Comparison of ENCODE assay signal across 20 cellular contexts in genomic region chr13:41706189-41706588, GRCh38.
A peak's percentile ranks its signal among the peaks of the same experiment; 100 is the strongest.
DNase-seq lines count a peak whose midpoint lies in the region; ATAC-seq and TF ChIP-seq lines count a peak whose summit lies in the region.
"Had no signal": no experiment of that assay in that cellular context is flagged by ENCODE, and none has a peak within 500 bp of the region (broad histone marks: within the 10 kb centered on the region; RNA-seq: fewer than 3 reads in every experiment).

No MANE protein-coding gene starts in this region.

- ATAC-seq in psoas muscle (peak; percentile 77 to 88 (median 87)), GM19035 (IDR thresholded peaks at IDR 0.05; ENCODE audit: unreplicated experiment) (no peak)
- ATAC-seq: A549; activated T-cell treated with anti-CD3 and anti-CD28 coated beads, Interleukin-2, amount 50 U/mL, for 4 hours had no signal

- intact Hi-C loops in breast epithelium (cut with DNase I; ENCODE audit: low total_unique reads) = loop anchor here (10.0 kb wide), 1 partner anchor 329 kb away; no protein-coding TSS in a partner anchor
- intact Hi-C loops in MCF 10A (cut with micrococcal nuclease) = no loop called here
- intact Hi-C loops in psoas muscle (cut with DNase I) = no loop called here
- intact Hi-C loops in uterus (cut with DNase I; ENCODE audit: low total_unique reads) = no loop called here
- intact Hi-C loops in testis (cut with DNase I; ENCODE audit: low total_unique reads) = no loop called here

- no peak for DNase-seq in breast epithelium (ENCODE audit: low spot score in 2 of 2)
- no peak for DNase-seq in MCF 10A (ENCODE audit: unreplicated experiment)
- DNase-seq in fibroblast of mammary gland (ENCODE audit: low read depth) = peak; percentile 17
- DNase-seq in psoas muscle = no peak
- no peak for DNase-seq in uterus
- no peak for DNase-seq in testis
- no peak for DNase-seq in Ammon's horn (ENCODE audit: low spot score)
- DNase-seq: activated CD4-positive, alpha-beta T cell treated with anti-CD3 and anti-CD28 coated beads, Interleukin-2, amount 50 U/mL, for 48 hours; activated naive CD4-positive, alpha-beta T cell treated with anti-CD3 and anti-CD28 coated beads, Interleukin-2, amount 10 ng/mL, durations not matched to agents 7 days and 5 days; activated T-cell treated with anti-CD3 and anti-CD28 coated beads, Interleukin-2, amount 50 U/mL, for 4 hours; NCI-H146; NCI-H82; RPMI8226; stimulated activated CD4-positive, alpha-beta T cell treated with anti-CD3 and anti-CD28 coated beads, Interleukin-4, amount 100 ng/mL, for 4 hours had no signal

- CTCF ChIA-PET in MCF 10A (lab: Yijun Ruan, JAX) = interaction anchor here (0.7 kb wide), 1 partner anchor 303 kb away, joined by 3 read pairs; no protein-coding TSS in a partner anchor

- H3K36me3 ChIP-seq in breast epithelium (no peaks in the 10 kb centered on the region), psoas muscle (ENCODE audit: insufficient read depth in 1 of 2, low read depth in 1 of 2) (no peaks in the 10 kb centered on the region), uterus (no peaks in the 10 kb centered on the region), testis (ENCODE audit: low read depth, missing control alignments) (no peaks in the 10 kb centered on the region)

- H3K27ac ChIP-seq in breast epithelium (peak overlapping the region; percentile 38 to 53), psoas muscle (peak overlapping the region; percentile 74), uterus (peak overlapping the region; percentile 44 to 69), testis (no peak overlapping the region)
- H3K27ac ChIP-seq: A549, C4-2B, VCaP had no signal

- peaks cover 16% of the 10 kb centered on the region for H3K4me1 Mint-ChIP-seq in MCF 10A (ENCODE audit: insufficient read depth, unreplicated experiment)
- H3K4me1 Mint-ChIP-seq: activated naive CD4-positive, alpha-beta T cell treated with anti-CD3 and anti-CD28 coated beads, Interleukin-2, amount 10 ng/mL, durations not matched to agents 7 days and 5 days had no signal

- no peaks in the 10 kb centered on the region for H3K9me3 Mint-ChIP-seq in MCF 10A (ENCODE audit: unreplicated experiment)
- H3K9me3 Mint-ChIP-seq: activated naive CD4-positive, alpha-beta T cell treated with anti-CD3 and anti-CD28 coated beads, Interleukin-2, amount 10 ng/mL, durations not matched to agents 7 days and 5 days; activated T-cell treated with anti-CD3 and anti-CD28 coated beads, Interleukin-2, amount 50 U/mL, for 4 hours; brain had no signal

- H3K9me3 ChIP-seq in breast epithelium (no peaks in the 10 kb centered on the region), psoas muscle (no peaks in the 10 kb centered on the region), uterus (no peaks in the 10 kb centered on the region), testis (no peaks in the 10 kb centered on the region)
- H3K9me3 ChIP-seq: A549 had no signal

- H3K27me3 Mint-ChIP-seq in MCF 10A (ENCODE audit: insufficient read depth, unreplicated experiment) = no peaks in the 10 kb centered on the region
- H3K27me3 Mint-ChIP-seq: activated naive CD4-positive, alpha-beta T cell treated with anti-CD3 and anti-CD28 coated beads, Interleukin-2, amount 10 ng/mL, durations not matched to agents 7 days and 5 days; brain had no signal

- peaks cover 5% of the 10 kb centered on the region for H3K36me3 Mint-ChIP-seq in MCF 10A (ENCODE audit: insufficient read depth, unreplicated experiment)
- H3K36me3 Mint-ChIP-seq: activated naive CD4-positive, alpha-beta T cell treated with anti-CD3 and anti-CD28 coated beads, Interleukin-2, amount 10 ng/mL, durations not matched to agents 7 days and 5 days; brain had no signal

- H3K4me3 ChIP-seq in breast epithelium (no peak overlapping the region), fibroblast of mammary gland (ENCODE audit: control insufficient read depth, low read depth, low read length) (no peak overlapping the region), psoas muscle (no peak overlapping the region), uterus (no peak overlapping the region), testis (no peak overlapping the region)
- H3K4me3 ChIP-seq: A549, lung had no signal

- H3K27ac Mint-ChIP-seq in MCF 10A (ENCODE audit: low read depth, unreplicated experiment) = no peak overlapping the region
- H3K27ac Mint-ChIP-seq: activated naive CD4-positive, alpha-beta T cell treated with anti-CD3 and anti-CD28 coated beads, Interleukin-2, amount 10 ng/mL, durations not matched to agents 7 days and 5 days had no signal

- no peak for TF ChIP-seq CTCF in breast epithelium (IDR thresholded peaks at IDR 0.05)
- TF ChIP-seq CTCF in MCF 10A (IDR thresholded peaks at IDR 0.05; ENCODE audit: unreplicated experiment) = no peak
- TF ChIP-seq CTCF in fibroblast of mammary gland (conservative IDR thresholded peaks at IDR 0.05; ENCODE audit: control insufficient read depth, insufficient read depth, low read depth, low read length) = no peak
- no peak for TF ChIP-seq CTCF in psoas muscle (IDR thresholded peaks at IDR 0.05)
- TF ChIP-seq CTCF in uterus (IDR thresholded peaks at IDR 0.05) = no peak
- no peak for TF ChIP-seq CTCF in testis (IDR thresholded peaks at IDR 0.05)

- TF ChIP-seq POLR2A in breast epithelium (IDR thresholded peaks at IDR 0.05) (no peak), uterus (IDR thresholded peaks at IDR 0.05) (no peak), testis (IDR thresholded peaks at IDR 0.05) (no peak)

- POLR2A ChIA-PET in MCF 10A (lab: Yijun Ruan, JAX) = interaction anchor here (0.7 kb wide), 1 partner anchor 441 kb away, joined by 7 read pairs; no protein-coding TSS in a partner anchor

- no TSS peak for BruUV-seq in MCF 10A (replicated peaks; lab: Mats Ljungman, UMichigan)

- WGBS in psoas muscle, 3 donors = 18 to 32% (median 18%) methylated on average over 1 of the region's 1 CpG
- 87 to 92% methylated on average over 1 of the region's 1 CpG for WGBS in testis, 2 donors

- H3K4me1 ChIP-seq in breast epithelium (peaks cover 0 to 11% of the 10 kb centered on the region in 2 donors), psoas muscle (peaks cover 44% of the 10 kb centered on the region), uterus (peaks cover 0 to 9% of the 10 kb centered on the region in 2 donors), testis (no peaks in the 10 kb centered on the region)

- H3K27me3 ChIP-seq in breast epithelium = no peaks in the 10 kb centered on the region
- no peaks in the 10 kb centered on the region for H3K27me3 ChIP-seq in psoas muscle (ENCODE audit: insufficient read depth in 3 of 3, low read length in 2 of 3)
- H3K27me3 ChIP-seq in uterus = no peaks in the 10 kb centered on the region
- H3K27me3 ChIP-seq in testis = no peaks in the 10 kb centered on the region

- no peak overlapping the region for H3K4me3 Mint-ChIP-seq in MCF 10A (ENCODE audit: unreplicated experiment)
- H3K4me3 Mint-ChIP-seq: activated naive CD4-positive, alpha-beta T cell treated with anti-CD3 and anti-CD28 coated beads, Interleukin-2, amount 10 ng/mL, durations not matched to agents 7 days and 5 days; activated T-cell treated with anti-CD3 and anti-CD28 coated beads, Interleukin-2, amount 50 U/mL, for 4 hours; brain had no signal

Comparison
In these comparisons a context has a peak if more than half of its experiments do, and no peak if none do; other contexts are left out.
1. H3K27ac ChIP-seq: peak in breast epithelium (2 of 2), psoas muscle (single experiment) and uterus (2 of 2); none in testis (0 of 2).